ENCODE assay signal across 8 cellular contexts in the genomic region with DNA sequence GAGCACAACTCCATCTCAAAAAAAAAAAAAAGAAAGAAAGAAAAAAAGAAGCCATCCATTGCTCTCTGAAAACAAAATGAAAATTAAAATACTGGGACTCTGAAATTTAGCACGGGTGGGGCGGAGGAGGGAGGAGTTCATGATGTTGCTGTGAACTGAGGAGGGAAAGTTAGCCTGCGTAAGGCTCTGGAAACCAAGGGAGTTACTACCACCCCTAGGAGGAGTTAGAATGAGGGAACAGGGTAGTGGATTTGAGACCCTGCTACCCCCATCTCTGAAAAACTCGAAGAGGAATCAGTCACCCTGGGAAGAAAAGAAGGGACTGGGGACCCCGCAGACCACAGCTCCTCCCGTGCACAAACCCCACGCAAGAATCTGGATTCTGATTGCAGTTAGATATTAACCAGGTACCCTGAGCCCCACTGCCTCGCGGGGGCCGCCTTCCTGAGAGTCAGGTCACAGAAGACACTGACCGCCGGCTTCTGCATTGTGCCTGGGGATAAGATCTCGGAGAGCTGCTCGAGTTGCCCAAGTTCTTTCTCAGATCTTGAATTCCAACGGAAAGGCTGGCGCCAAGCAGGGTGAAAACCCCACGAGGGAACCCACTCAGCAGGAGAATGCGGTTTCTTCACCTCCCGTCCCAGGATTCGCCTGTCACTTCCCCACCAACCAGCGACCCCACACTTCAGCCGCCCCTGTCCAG. TPM values are rescaled to one million over a fixed set of nuclear protein-coding genes. Genes with fewer than 3 reads are reported as not detected.
DNase-seq lines count a peak whose midpoint lies in the region; ATAC-seq, FAIRE-seq and TF ChIP-seq lines count a peak whose summit lies in the region.

No MANE protein-coding gene starts in this region.

- DNase-seq in GM10248 (ENCODE audit: extremely low spot score) (peak; percentile 29), NT2/D1 (ENCODE audit: low read depth, low spot score) (no peak), mammary epithelial cell (peak; percentile 5), kidney (peak; percentile 77), DMS153 (lab: John Stamatoyannopoulos, UW) (no peak)

- BruUV-seq in mammary epithelial cell (replicated peaks; lab: Mats Ljungman, UMichigan), result no TSS peak

- 9% methylated on average over 15 of the region's 22 CpGs for WGBS in mammary epithelial cell (ENCODE audit: low coverage, missing lambda C conversion rate)

- in situ Hi-C loops in mammary epithelial cell (cut with MboI; ENCODE audit: low sequenced_read_pairs in 2 of 2), result no loop called here

- H3K4me1 ChIP-seq in NT2/D1 (ENCODE audit: insufficient read depth, insufficient read length) (no peaks in the 10 kb centered on the region), mammary epithelial cell (ENCODE audit: insufficient read depth, low read length) (no peaks in the 10 kb centered on the region), kidney (ENCODE audit: control insufficient read depth in 1 of 2, insufficient read depth in 1 of 2, low read depth in 1 of 2, low read length in 2 of 2) (peaks cover 3 to 5% of the 10 kb centered on the region in 2 donors)

- no peaks in the 10 kb centered on the region for H3K79me2 ChIP-seq in mammary epithelial cell (ENCODE audit: insufficient read depth, low read length)

- intact Hi-C loops in mammary epithelial cell (cut with micrococcal nuclease), result loop anchor here (1.0 to 2.0 kb wide), 2 partner anchors 31 to 72 kb away; a partner anchor contains a TSS
- intact Hi-C loops in kidney (cut with DNase I), result no loop called here

- TF ChIP-seq CTCF in GM10248 (IDR thresholded peaks at IDR 0.05; ENCODE audit: control extremely low read depth, extremely low read depth, low read depth, missing control alignments), result no peak
- TF ChIP-seq CTCF in mammary epithelial cell (conservative IDR thresholded peaks at IDR 0.05 in 1 of 2, IDR thresholded peaks at IDR 0.05 in 1 of 2; ENCODE audit: extremely low read depth in 1 of 2, insufficient read depth in 1 of 2, low read depth in 1 of 2, low read length in 2 of 2), result no peak
- TF ChIP-seq CTCF in kidney (IDR thresholded peaks at IDR 0.05; ENCODE audit: borderline replicate concordance, extremely low read depth, insufficient read depth), result no peak

- no peaks in the 10 kb centered on the region for H3K9me3 Mint-ChIP-seq in stimulated activated memory B cell treated with anti-CD40 and anti-IgM and Interleukin-4, amounts not matched to agents 10 μg/mL and 1 μg/mL and 100 μg/mL, for 72 hours

- H3K36me3 ChIP-seq in NT2/D1 (ENCODE audit: insufficient read depth, insufficient read length, low read length) (peaks cover 7% of the 10 kb centered on the region), mammary epithelial cell (ENCODE audit: insufficient read depth, low read length) (no peaks in the 10 kb centered on the region), kidney (ENCODE audit: control insufficient read depth in 1 of 2, insufficient read depth in 2 of 2, low read length in 2 of 2) (no peaks in the 10 kb centered on the region)

- POLR2A ChIA-PET in GM10248 (lab: Yijun Ruan, JAX), result interaction anchor here (1.4 kb wide), 1 partner anchor 70 kb away, joined by 3 read pairs; a partner anchor contains a TSS

- H3K4me3 Mint-ChIP-seq in stimulated activated memory B cell treated with anti-CD40 and anti-IgM and Interleukin-4, amounts not matched to agents 10 μg/mL and 1 μg/mL and 100 μg/mL, for 72 hours, result peak overlapping the region; percentile 99

- H3K4me3 ChIP-seq in NT2/D1 (ENCODE audit: insufficient read length, low read depth) (peak overlapping the region; percentile 91), mammary epithelial cell (replicated peaks in 1 of 3; ENCODE audit: insufficient read depth in 1 of 3, low read depth in 2 of 3, low read length in 3 of 3) (peak overlapping the region; percentile 66 to 83 (median 72)), kidney (ENCODE audit: low read length in 2 of 2) (peak overlapping the region; percentile 77 to 85)

- peak overlapping the region; percentile 81 for H3K4me2 ChIP-seq in mammary epithelial cell (ENCODE audit: insufficient read depth, low read depth, low read length)

- H2AFZ ChIP-seq in mammary epithelial cell (ENCODE audit: low read depth, low read length), result peak overlapping the region; percentile 86

- H3K27ac ChIP-seq in mammary epithelial cell (ENCODE audit: insufficient read depth, low read depth, low read length), result no peak overlapping the region
- H3K27ac ChIP-seq in kidney (ENCODE audit: low read depth in 2 of 2, low read length in 2 of 2), result peak overlapping the region; percentile 86 to 89

- H3K27me3 Mint-ChIP-seq in stimulated activated memory B cell treated with anti-CD40 and anti-IgM and Interleukin-4, amounts not matched to agents 10 μg/mL and 1 μg/mL and 100 μg/mL, for 72 hours, result no peaks in the 10 kb centered on the region

- H3K27ac Mint-ChIP-seq in stimulated activated memory B cell treated with anti-CD40 and anti-IgM and Interleukin-4, amounts not matched to agents 10 μg/mL and 1 μg/mL and 100 μg/mL, for 72 hours, result peak overlapping the region; percentile 98

- H4K20me1 ChIP-seq in mammary epithelial cell (ENCODE audit: insufficient read depth, low read length), result no peaks in the 10 kb centered on the region

- no peak for FAIRE-seq in kidney (lab: Jason Lieb, UNC)

- no peak for ATAC-seq in stimulated activated memory B cell treated with anti-CD40 and anti-IgM and Interleukin-4, amounts not matched to agents 10 μg/mL and 1 μg/mL and 100 μg/mL, for 72 hours
- ATAC-seq in GM21825 (IDR thresholded peaks at IDR 0.05; ENCODE audit: unreplicated experiment), result no peak
- ATAC-seq in HG03175 (IDR thresholded peaks at IDR 0.05; ENCODE audit: unreplicated experiment), result no peak

- CTCF ChIA-PET in GM10248 (lab: Yijun Ruan, JAX) (interaction anchor here (1.1 to 2.6 kb wide), 3 partner anchors 70 to 440 kb away, joined by 3 to 11 read pairs (median 3); a partner anchor contains a TSS), mammary epithelial cell (lab: Charles Lee; ENCODE audit: low non-redundant PET) (no interaction called here)

- dilution Hi-C loops in mammary epithelial cell (cut with HindIII; ENCODE audit: low sequenced_read_pairs), result no loop called here

- H3K4me1 Mint-ChIP-seq in stimulated activated memory B cell treated with anti-CD40 and anti-IgM and Interleukin-4, amounts not matched to agents 10 μg/mL and 1 μg/mL and 100 μg/mL, for 72 hours, result peaks cover 36% of the 10 kb centered on the region

- peaks cover 3% of the 10 kb centered on the region for H3K27me3 ChIP-seq in NT2/D1 (ENCODE audit: insufficient read depth, insufficient read length)
- no peaks in the 10 kb centered on the region for H3K27me3 ChIP-seq in mammary epithelial cell (ENCODE audit: insufficient read depth, low read length)

- no peaks in the 10 kb centered on the region for H3K36me3 Mint-ChIP-seq in stimulated activated memory B cell treated with anti-CD40 and anti-IgM and Interleukin-4, amounts not matched to agents 10 μg/mL and 1 μg/mL and 100 μg/mL, for 72 hours

- H3K9ac ChIP-seq in NT2/D1 (ENCODE audit: insufficient read length, low read depth), result peak overlapping the region; percentile 91
- H3K9ac ChIP-seq in mammary epithelial cell (ENCODE audit: insufficient read depth, low read length), result no peak overlapping the region
- peak overlapping the region; percentile 80 to 91 for H3K9ac ChIP-seq in kidney (ENCODE audit: low read length in 2 of 2)

- H3K9me3 ChIP-seq in NT2/D1 (ENCODE audit: insufficient read depth, low read length), result peaks cover 29% of the 10 kb centered on the region; the same call in 1 of the 2 replicates
- H3K9me3 ChIP-seq in mammary epithelial cell (replicated peaks; ENCODE audit: insufficient read depth, low read length), result peaks cover 7% of the 10 kb centered on the region
- no peaks in the 10 kb centered on the region for H3K9me3 ChIP-seq in kidney (ENCODE audit: control insufficient read depth in 1 of 2, low read length in 2 of 2)

RNA-seq across cellular contexts. Expression of a gene that starts 0.9 kb away (rescaled TPM):
- total RNA-seq in mammary epithelial cell, result 1 to 10 TPM; 2.0 to 2.5 TPM
- polyA plus RNA-seq in mammary epithelial cell, result 0.17 TPM
- polyA minus RNA-seq in mammary epithelial cell, result not detected
- total RNA-seq in kidney, result 9.1 TPM
- 2.1 TPM for polyA plus RNA-seq in kidney (ENCODE audit: insufficient read depth, low read depth, low replicate concordance)

RNA-seq across cellular contexts. Expression of a gene that starts 31.1 kb away (rescaled TPM):
- total RNA-seq in mammary epithelial cell, result 1 to 10 TPM; 3.7 to 5.0 TPM
- 2.0 TPM for polyA plus RNA-seq in mammary epithelial cell
- 0.67 TPM for polyA minus RNA-seq in mammary epithelial cell
- 6.8 TPM for total RNA-seq in kidney
- polyA plus RNA-seq in kidney (ENCODE audit: insufficient read depth, low read depth, low replicate concordance), result 4.6 TPM

RNA-seq across cellular contexts. Expression of a gene that starts 36.5 kb away (rescaled TPM):
- total RNA-seq in mammary epithelial cell (1 to 10 TPM; 2.6 to 3.5 TPM), kidney (7.8 TPM)
- polyA plus RNA-seq in mammary epithelial cell (1.5 TPM), kidney (ENCODE audit: insufficient read depth, low read depth, low replicate concordance) (4.3 TPM)
- polyA minus RNA-seq in mammary epithelial cell, result 3.0 TPM

Comparison
In these comparisons a context has a peak if more than half of its experiments do, and no peak if none do; other contexts are left out.
1. DNase-seq: peak in GM10248 (single experiment), mammary epithelial cell (single experiment) and kidney (single experiment); none in NT2/D1 (single experiment) and DMS153 (single experiment).
2. Peak in every context shown above with its lines, with median percentiles within 50 percentile points of each other: H3K4me3 ChIP-seq.